ENCODE assay signal across 9 cellular contexts in genomic region chr11:1946812-1947480, GRCh38. TPM values are rescaled to one million over a fixed set of nuclear protein-coding genes. Genes with fewer than 3 reads are reported as not detected.
DNase-seq lines count a peak whose midpoint lies in the region; ATAC-seq and TF ChIP-seq lines count a peak whose summit lies in the region.
"Had no signal": no experiment of that assay in that cellular context is flagged by ENCODE, and none has a peak within 500 bp of the region (broad histone marks: within the 10 kb centered on the region; RNA-seq: fewer than 3 reads in every experiment).

Gene MRPL23 (plus strand): TSS chr11:1947332. CDS start chr11:1947363, 31 bp downstream.

- no peaks in the 10 kb centered on the region for H3K27me3 Mint-ChIP-seq in brain

- ATAC-seq in GM18505 (IDR thresholded peaks at IDR 0.05; ENCODE audit: unreplicated experiment) (no peak), HG03442 (IDR thresholded peaks at IDR 0.05; ENCODE audit: unreplicated experiment) (no peak)

- H3K9me3 ChIP-seq in mononuclear cell (ENCODE audit: low read depth, low read length) (no peaks in the 10 kb centered on the region), vagina (no peaks in the 10 kb centered on the region)

- no peak within 1 kb of the TSS for H3K4me3 ChIP-seq in mononuclear cell (ENCODE audit: low read length)
- H3K4me3 ChIP-seq in vagina = no peak within 1 kb of the TSS

- H3K4me1 Mint-ChIP-seq in brain = peaks cover 17% of the 10 kb centered on the region

- H3K4me1 ChIP-seq in mononuclear cell (ENCODE audit: insufficient read depth, low read length) (no peaks in the 10 kb centered on the region), vagina (no peaks in the 10 kb centered on the region)

- intact Hi-C loops in vagina (cut with DNase I) = no loop called here

- no peak within 1 kb of the TSS for H3K27ac ChIP-seq in vagina
- H3K27ac ChIP-seq: C4-2B had no signal

- no peaks in the 10 kb centered on the region for H3K27me3 ChIP-seq in mononuclear cell (ENCODE audit: insufficient read depth, low read length)
- H3K27me3 ChIP-seq in vagina = no peaks in the 10 kb centered on the region

- DNase-seq in activated T-cell treated with anti-CD3 and anti-CD28 coated beads for 4 hours (peak; percentile 23), vagina (ENCODE audit: extremely low spot score in 2 of 2) (no peak), DMS79 (lab: John Stamatoyannopoulos, UW) (no peak)
- no peak for DNase-seq in activated T-cell treated with anti-CD3 and anti-CD28 coated beads, Interleukin-2, amount 50 U/mL, for 1 hour

- no peaks in the 10 kb centered on the region for H3K36me3 Mint-ChIP-seq in brain

- TF ChIP-seq POLR2A in vagina (IDR thresholded peaks at IDR 0.05) (no peak), GM18505 (IDR thresholded peaks at IDR 0.05; ENCODE audit: borderline replicate concordance, extremely low read depth, insufficient read depth, insufficient read length) (no peak)

- TF ChIP-seq CTCF in brain (conservative IDR thresholded peaks at IDR 0.05) = no peak
- no peak for TF ChIP-seq CTCF in vagina (IDR thresholded peaks at IDR 0.05)

- peaks cover 0 to 2% (median 0%) of the 10 kb centered on the region in 5 experiments for H3K9me3 Mint-ChIP-seq in brain

- H3K27ac Mint-ChIP-seq in brain = no peak within 1 kb of the TSS

- no peak within 1 kb of the TSS for H3K4me3 Mint-ChIP-seq in brain

- H3K36me3 ChIP-seq in vagina = no peaks in the 10 kb centered on the region

RNA-seq across cellular contexts. Expression of gene MRPL23, which starts in this region (rescaled TPM):
- 66.2 TPM for polyA plus RNA-seq in brain (ENCODE audit: insufficient read depth, low read depth, low replicate concordance)
- total RNA-seq in mononuclear cell (65.4 TPM), vagina (148 TPM)
